ENCODE assay signal across 18 cellular contexts in genomic region chr15:49863431-49864205, GRCh38.
DNase-seq lines count a peak whose midpoint lies in the region; ATAC-seq and TF ChIP-seq lines count a peak whose summit lies in the region.
"Had no signal": no experiment of that assay in that cellular context is flagged by ENCODE, and none has a peak within 500 bp of the region (broad histone marks: within the 10 kb centered on the region; RNA-seq: fewer than 3 reads in every experiment).

No MANE protein-coding gene starts in this region.

- CTCF ChIA-PET in activated CD8-positive, alpha-beta memory T cell treated with anti-CD3 and anti-CD28 coated beads, Interleukin-2, amount 10 ng/mL, durations not matched to agents 7 days and 5 days (lab: Charles Lee) = interaction anchor here (0.5 to 0.8 kb wide), 3 partner anchors 8 to 477 kb away, joined by 3 read pairs; no protein-coding TSS in a partner anchor
- CTCF ChIA-PET in activated CD8-positive, alpha-beta T cell treated with anti-CD3 and anti-CD28 coated beads, Interleukin-2, amount 10 ng/mL, durations not matched to agents 7 days and 5 days (lab: Charles Lee) = interaction anchor here (1.0 kb wide), 1 partner anchor 12 kb away, joined by 3 read pairs; no protein-coding TSS in a partner anchor

- H3K4me3 ChIP-seq in fibroblast of the aortic adventitia (ENCODE audit: low read depth, low read length) = no peak overlapping the region
- no peak overlapping the region for H3K4me3 ChIP-seq in skeletal muscle tissue (ENCODE audit: low read length in 3 of 3)
- H3K4me3 ChIP-seq: dorsolateral prefrontal cortex, lung had no signal

- H3K36me3 ChIP-seq in skeletal muscle tissue (ENCODE audit: control insufficient read depth in 3 of 3, insufficient read depth in 3 of 3, low read length in 3 of 3) = no peaks in the 10 kb centered on the region

- no peaks in the 10 kb centered on the region for H3K9me3 ChIP-seq in skeletal muscle tissue (ENCODE audit: control insufficient read depth in 3 of 3, low read length in 3 of 3)

- H3K9me3 Mint-ChIP-seq in activated CD8-positive, alpha-beta memory T cell treated with anti-CD3 and anti-CD28 coated beads, Interleukin-2, amount 10 ng/mL, durations not matched to agents 7 days and 5 days (ENCODE audit: low read depth) = no peaks in the 10 kb centered on the region
- no peaks in the 10 kb centered on the region for H3K9me3 Mint-ChIP-seq in activated CD8-positive, alpha-beta T cell treated with anti-CD3 and anti-CD28 coated beads, Interleukin-2, amount 10 ng/mL, durations not matched to agents 7 days and 5 days (ENCODE audit: insufficient read depth)
- H3K9me3 Mint-ChIP-seq: activated B cell treated with CpG ODN at 0.5 μM for 24 hours; activated naive CD8-positive, alpha-beta T cell treated with anti-CD3 and anti-CD28 coated beads, Interleukin-2, amount 10 ng/mL, durations not matched to agents 7 days and 5 days; CD14-positive monocyte had no signal

- H3K27ac Mint-ChIP-seq in activated CD8-positive, alpha-beta memory T cell treated with anti-CD3 and anti-CD28 coated beads, Interleukin-2, amount 10 ng/mL, durations not matched to agents 7 days and 5 days = no peak overlapping the region
- no peak overlapping the region for H3K27ac Mint-ChIP-seq in activated CD8-positive, alpha-beta T cell treated with anti-CD3 and anti-CD28 coated beads, Interleukin-2, amount 10 ng/mL, durations not matched to agents 7 days and 5 days
- H3K27ac Mint-ChIP-seq: activated B cell treated with CpG ODN at 0.5 μM for 24 hours; activated naive CD8-positive, alpha-beta T cell treated with anti-CD3 and anti-CD28 coated beads, Interleukin-2, amount 10 ng/mL, durations not matched to agents 7 days and 5 days had no signal

- H3K4me3 Mint-ChIP-seq in activated CD8-positive, alpha-beta memory T cell treated with anti-CD3 and anti-CD28 coated beads, Interleukin-2, amount 10 ng/mL, durations not matched to agents 7 days and 5 days = no peak overlapping the region
- H3K4me3 Mint-ChIP-seq in activated CD8-positive, alpha-beta T cell treated with anti-CD3 and anti-CD28 coated beads, Interleukin-2, amount 10 ng/mL, durations not matched to agents 7 days and 5 days = no peak overlapping the region
- H3K4me3 Mint-ChIP-seq: activated B cell treated with CpG ODN at 0.5 μM for 24 hours; activated naive CD8-positive, alpha-beta T cell treated with anti-CD3 and anti-CD28 coated beads, Interleukin-2, amount 10 ng/mL, durations not matched to agents 7 days and 5 days; CD14-positive monocyte had no signal

- no peaks in the 10 kb centered on the region for H3K27me3 ChIP-seq in skeletal muscle tissue (ENCODE audit: control insufficient read depth in 3 of 3, insufficient read depth in 3 of 3, low read length in 3 of 3)
- H3K27me3 ChIP-seq: dorsolateral prefrontal cortex had no signal

- peaks cover 61% of the 10 kb centered on the region for H3K36me3 Mint-ChIP-seq in activated CD8-positive, alpha-beta memory T cell treated with anti-CD3 and anti-CD28 coated beads, Interleukin-2, amount 10 ng/mL, durations not matched to agents 7 days and 5 days
- H3K36me3 Mint-ChIP-seq in activated CD8-positive, alpha-beta T cell treated with anti-CD3 and anti-CD28 coated beads, Interleukin-2, amount 10 ng/mL, durations not matched to agents 7 days and 5 days (ENCODE audit: low read depth) = peaks cover 40% of the 10 kb centered on the region

- H3K9ac ChIP-seq in skeletal muscle tissue (ENCODE audit: low read depth in 1 of 3, low read length in 3 of 3) = no peak overlapping the region

- peak overlapping the region; percentile 64 for H3K27ac ChIP-seq in skeletal muscle tissue (ENCODE audit: low read depth, low read length)
- no peak overlapping the region for H3K27ac ChIP-seq in substantia nigra (ENCODE audit: low read depth, low read length, poor library complexity, severe bottlenecking)
- H3K27ac ChIP-seq: dorsolateral prefrontal cortex had no signal

- TF ChIP-seq CTCF in fibroblast of the aortic adventitia (IDR thresholded peaks at IDR 0.05; ENCODE audit: insufficient read depth, low read length) = no peak

- no peak for ATAC-seq in HG03439 (IDR thresholded peaks at IDR 0.05; ENCODE audit: unreplicated experiment)
- ATAC-seq in activated CD8-positive, alpha-beta memory T cell treated with anti-CD3 and anti-CD28 coated beads, Interleukin-2, amount 10 ng/mL, durations not matched to agents 7 days and 5 days = no peak
- no peak for ATAC-seq in activated CD8-positive, alpha-beta T cell treated with anti-CD3 and anti-CD28 coated beads, Interleukin-2, amount 10 ng/mL, durations not matched to agents 7 days and 5 days

- no peaks in the 10 kb centered on the region for H3K27me3 Mint-ChIP-seq in activated CD8-positive, alpha-beta memory T cell treated with anti-CD3 and anti-CD28 coated beads, Interleukin-2, amount 10 ng/mL, durations not matched to agents 7 days and 5 days
- H3K27me3 Mint-ChIP-seq in activated CD8-positive, alpha-beta T cell treated with anti-CD3 and anti-CD28 coated beads, Interleukin-2, amount 10 ng/mL, durations not matched to agents 7 days and 5 days (ENCODE audit: low read depth) = no peaks in the 10 kb centered on the region

- peaks cover 0 to 2% (median 0%) of the 10 kb centered on the region in 3 donors for H3K4me1 ChIP-seq in skeletal muscle tissue (ENCODE audit: control insufficient read depth in 3 of 3, insufficient read depth in 3 of 3, low read length in 3 of 3)

- no peaks in the 10 kb centered on the region for H3K4me1 Mint-ChIP-seq in activated CD8-positive, alpha-beta memory T cell treated with anti-CD3 and anti-CD28 coated beads, Interleukin-2, amount 10 ng/mL, durations not matched to agents 7 days and 5 days
- no peaks in the 10 kb centered on the region for H3K4me1 Mint-ChIP-seq in activated CD8-positive, alpha-beta T cell treated with anti-CD3 and anti-CD28 coated beads, Interleukin-2, amount 10 ng/mL, durations not matched to agents 7 days and 5 days (ENCODE audit: low read depth)
- H3K4me1 Mint-ChIP-seq: activated B cell treated with CpG ODN at 0.5 μM for 24 hours; activated naive CD8-positive, alpha-beta T cell treated with anti-CD3 and anti-CD28 coated beads, Interleukin-2, amount 10 ng/mL, durations not matched to agents 7 days and 5 days; CD14-positive monocyte had no signal

- peak; percentile 95 for DNase-seq in EH (ENCODE audit: low read depth)
- peak; percentile 83 for DNase-seq in amniotic epithelial cell (ENCODE audit: low read depth)
- DNase-seq in fibroblast of the aortic adventitia (ENCODE audit: low read depth) = peak; percentile 91
- no peak for DNase-seq in activated CD8-positive, alpha-beta memory T cell treated with anti-CD3 and anti-CD28 coated beads, Interleukin-2, amount 10 ng/mL, durations not matched to agents 7 days and 5 days
- DNase-seq in activated CD8-positive, alpha-beta T cell treated with anti-CD3 and anti-CD28 coated beads, Interleukin-2, amount 10 ng/mL, durations not matched to agents 7 days and 5 days = no peak
- no peak for DNase-seq in substantia nigra (lab: John Stamatoyannopoulos, UW)
- DNase-seq: activated B cell treated with CpG ODN at 0.5 μM for 24 hours; activated naive CD8-positive, alpha-beta T cell treated with anti-CD3 and anti-CD28 coated beads, Interleukin-2, amount 10 ng/mL, durations not matched to agents 7 days and 5 days; dorsolateral prefrontal cortex; hypothalamus; MV-4-11; NCI-H2227 treated with DMSO at 0.1 percent for 48 hours; nucleus accumbens; stimulated activated CD8-positive, alpha-beta memory T cell treated with anti-CD3 and anti-CD28 coated beads, Interleukin-4, amount 100 ng/mL, for 48 hours had no signal

- POLR2A ChIA-PET in activated CD8-positive, alpha-beta T cell treated with anti-CD3 and anti-CD28 coated beads, Interleukin-2, amount 10 ng/mL, durations not matched to agents 7 days and 5 days (lab: Charles Lee) = no interaction called here

Comparison
In these comparisons a context has a peak if more than half of its experiments do, and no peak if none do; other contexts are left out.
1. DNase-seq: peak in EH (single experiment), amniotic epithelial cell (single experiment) and fibroblast of the aortic adventitia (single experiment); none in activated CD8-positive, alpha-beta memory T cell treated with anti-CD3 and anti-CD28 coated beads, Interleukin-2, amount 10 ng/mL, durations not matched to agents 7 days and 5 days (single experiment), activated CD8-positive, alpha-beta T cell treated with anti-CD3 and anti-CD28 coated beads, Interleukin-2, amount 10 ng/mL, durations not matched to agents 7 days and 5 days (single experiment) and substantia nigra (0 of 49).